35 cellular contexts compared by ENCODE assay signal in genomic region chr13:70571221-70571620, GRCh38.
A peak's percentile ranks its signal among the peaks of the same experiment; 100 is the strongest.
DNase-seq lines count a peak whose midpoint lies in the region; ATAC-seq, FAIRE-seq and TF ChIP-seq lines count a peak whose summit lies in the region.
"Had no signal": no experiment of that assay in that cellular context is flagged by ENCODE, and none has a peak within 500 bp of the region (broad histone marks: within the 10 kb centered on the region; RNA-seq: fewer than 3 reads in every experiment).

No MANE protein-coding gene starts in this region.

- H3K4ac ChIP-seq in neuronal stem cell (ENCODE audit: low read length) = no peak overlapping the region
- no peak overlapping the region for H3K4ac ChIP-seq in mesenchymal stem cell (ENCODE audit: low read depth in 1 of 2, low read length in 2 of 2)

- in situ Hi-C loops in HepG2 (cut with HindIII; ENCODE audit: extremely low pct_ligation_motif_present, low pct_unique_long_range_greater_than_20kb) = loop anchor here (25.0 kb wide), 2 partner anchors 484 to 1034 kb away; no protein-coding TSS in a partner anchor

- DNase-seq in left lobe of liver (ENCODE audit: low spot score) (no peak), HepG2 (ENCODE audit: low spot score) (no peak), small intestine (peak; percentile 9), neuronal stem cell (ENCODE audit: low spot score) (no peak), foreskin fibroblast (no peak), mesenchymal stem cell (no peak), mucosa of gallbladder (ENCODE audit: low spot score) (no peak)
- DNase-seq: 8988T; ACHN; AML-193; BE2C; C1 segment of cervical spinal cord; Caco-2; Calu3; CD4-positive, alpha-beta memory T cell; CD4-positive, alpha-beta T cell; CD4-positive, CD25-positive, alpha-beta regulatory T cell; CD8-positive, alpha-beta memory T cell; CD8-positive, alpha-beta T cell; COR-L47; DMS 273 treated with DMSO at 0.1 percent for 48 hours; DMS153; DMS53; DMS79; DMS79 treated with DMSO at 0.1 percent for 48 hours; DND-41; EL had no signal

- no TSS peak for BruUV-seq in HepG2 (replicated peaks; lab: Mats Ljungman, UMichigan)

- H3K18ac ChIP-seq in neuronal stem cell (ENCODE audit: low read length) (no peak overlapping the region), mesenchymal stem cell (ENCODE audit: low read depth in 1 of 2, low read length in 2 of 2) (no peak overlapping the region)

- H3K9ac ChIP-seq in HepG2 (ENCODE audit: insufficient read depth, low read depth, low read length) = no peak overlapping the region
- H3K9ac ChIP-seq in liver (ENCODE audit: low read depth in 1 of 2, low read length in 2 of 2) = no peak overlapping the region
- H3K9ac ChIP-seq in neuronal stem cell (ENCODE audit: low read depth, low read length, poor library complexity) = no peak overlapping the region
- no peak overlapping the region for H3K9ac ChIP-seq in mesenchymal stem cell (ENCODE audit: low read length)
- H3K9ac ChIP-seq: BLaER1; BLaER1 treated with 17β-estradiol and CSF1 and Interleukin-3, amounts not matched to agents 10 nM and 100 nM had no signal

- no peaks in the 10 kb centered on the region for H3K79me2 ChIP-seq in HepG2 (ENCODE audit: insufficient read depth, low read length)

- no peak for TF ChIP-seq POLR2A in HepG2 (IDR thresholded peaks at IDR 0.05; ENCODE audit: insufficient read depth in 1 of 2, low read depth in 2 of 2, low read length in 2 of 2)

- H2BK12ac ChIP-seq in neuronal stem cell (ENCODE audit: low read length) = no peak overlapping the region
- H2BK12ac ChIP-seq in mesenchymal stem cell (ENCODE audit: low read length in 2 of 2) = no peak overlapping the region

- intact Hi-C loops in HepG2 (cut with micrococcal nuclease; ENCODE audit: unreplicated experiment) = no loop called here

- H3K27me3 ChIP-seq in HepG2 (ENCODE audit: control insufficient read depth in 1 of 2, insufficient read depth in 2 of 2, low read length in 2 of 2) (no peaks in the 10 kb centered on the region; a peak in 1 of 5 replicates), liver (ENCODE audit: control insufficient read depth in 4 of 4, insufficient read depth in 4 of 4, low read length in 3 of 4) (no peaks in the 10 kb centered on the region), small intestine (ENCODE audit: control insufficient read depth in 2 of 2, insufficient read depth in 2 of 2, low read length in 2 of 2) (no peaks in the 10 kb centered on the region), neuronal stem cell (ENCODE audit: control insufficient read depth in 3 of 3, insufficient read depth in 3 of 3, low read depth in 1 of 3, low read length in 3 of 3) (no peaks in the 10 kb centered on the region), mesenchymal stem cell (ENCODE audit: control insufficient read depth in 1 of 2, insufficient read depth in 1 of 2, low read length in 2 of 2) (no peaks in the 10 kb centered on the region)
- H3K27me3 ChIP-seq: BE2C; BLaER1; BLaER1 treated with 17β-estradiol and CSF1 and Interleukin-3, amounts not matched to agents 10 nM and 100 nM had no signal

- H3K4me3 ChIP-seq in HepG2 (replicated peaks in 1 of 3; ENCODE audit: insufficient read depth in 1 of 3, low read depth in 2 of 3, low read length in 3 of 3) (no peak overlapping the region), liver (ENCODE audit: low read depth in 1 of 3, low read length in 3 of 3) (no peak overlapping the region), small intestine (ENCODE audit: low read depth in 1 of 2, low read length in 2 of 2) (no peak overlapping the region), neuronal stem cell (ENCODE audit: low read length in 2 of 2) (no peak overlapping the region), foreskin fibroblast (ENCODE audit: low read depth in 1 of 2, low read length in 2 of 2) (no peak overlapping the region), mesenchymal stem cell (ENCODE audit: insufficient read depth in 1 of 2, low read depth in 1 of 2, low read length in 2 of 2) (no peak overlapping the region)
- H3K4me3 ChIP-seq: A549; BLaER1; BLaER1 treated with 17β-estradiol and CSF1 and Interleukin-3, amounts not matched to agents 10 nM and 100 nM had no signal

- H3K23ac ChIP-seq in neuronal stem cell (ENCODE audit: low read depth, low read length, poor library complexity) = no peak overlapping the region
- H3K23ac ChIP-seq in mesenchymal stem cell (ENCODE audit: low read length in 2 of 2) = no peak overlapping the region

- no peak for TF ChIP-seq RAD21 in HepG2 (CRISPR knock-in tag; IDR thresholded peaks at IDR 0.05)
- TF ChIP-seq RAD21 in liver (IDR thresholded peaks at IDR 0.05) = no peak

- ATAC-seq in left lobe of liver (peak; percentile 25), HepG2 (no peak)
- ATAC-seq: A549; CD8-positive, alpha-beta T cell had no signal

- H4K8ac ChIP-seq in neuronal stem cell (ENCODE audit: low read depth, low read length) (no peak overlapping the region), mesenchymal stem cell (ENCODE audit: low read length) (no peak overlapping the region)

- FAIRE-seq in HepG2 (lab: Jason Lieb, UNC) = no peak
- FAIRE-seq in small intestine (lab: Jason Lieb, UNC) = no peak
- FAIRE-seq: A204.1, A549, D721Med had no signal

- H2BK5ac ChIP-seq in neuronal stem cell (ENCODE audit: low read length) (no peak overlapping the region), mesenchymal stem cell (ENCODE audit: low read depth, low read length, poor library complexity, severe bottlenecking) (no peak overlapping the region)

- H3K9me3 ChIP-seq in HepG2 (ENCODE audit: low read length) (no peaks in the 10 kb centered on the region), liver (ENCODE audit: control insufficient read depth in 4 of 4, low read length in 3 of 4) (no peaks in the 10 kb centered on the region), small intestine (ENCODE audit: control insufficient read depth, low read depth) (no peaks in the 10 kb centered on the region), neuronal stem cell (replicated peaks in 1 of 2; ENCODE audit: control insufficient read depth in 2 of 2, insufficient read depth in 1 of 2, low read depth in 1 of 2, low read length in 2 of 2) (peaks cover 0 to 4% of the 10 kb centered on the region in 2 donors), mesenchymal stem cell (ENCODE audit: control insufficient read depth, low read length) (no peaks in the 10 kb centered on the region)
- H3K9me3 ChIP-seq: A549; BE2C; BLaER1; BLaER1 treated with 17β-estradiol and CSF1 and Interleukin-3, amounts not matched to agents 10 nM and 100 nM; Caco-2 had no signal

- no peak for TF ChIP-seq EP300 in HepG2 (IDR thresholded peaks at IDR 0.05; ENCODE audit: low read depth in 2 of 2, low read length in 2 of 2)
- no peak for TF ChIP-seq EP300 in HepG2 (CRISPR knock-in tag; IDR thresholded peaks at IDR 0.05; ENCODE audit: borderline replicate concordance)

- H3K14ac ChIP-seq in neuronal stem cell (ENCODE audit: low read length) (no peak overlapping the region), mesenchymal stem cell (ENCODE audit: low read length in 2 of 2) (no peak overlapping the region)

- H2AFZ ChIP-seq in HepG2 (ENCODE audit: low read length) (no peak overlapping the region), neuronal stem cell (ENCODE audit: low read length) (no peak overlapping the region), mesenchymal stem cell (ENCODE audit: low read depth, low read length) (no peak overlapping the region)

- 2% methylated on average over 3 of the region's 3 CpGs for WGBS in HepG2 (ENCODE audit: low lambda C conversion rate)
- WGBS in liver = 69% methylated on average over 3 of the region's 3 CpGs
- 40 to 77% (median 61%) methylated on average over 3 of the region's 3 CpGs for WGBS in small intestine, 3 donors
- WGBS in neuronal stem cell (ENCODE audit: extremely low coverage in 2 of 2, insufficient read length in 2 of 2, insufficient replicate concordance in 1 of 2), 2 donors = no CpG with 5 or more reads among the region's 3 CpGs
- 95% methylated on average over 3 of the region's 3 CpGs for WGBS in mesenchymal stem cell

- H3K4me1 ChIP-seq in HepG2 (ENCODE audit: insufficient read depth, low read length) (no peaks in the 10 kb centered on the region), liver (ENCODE audit: control insufficient read depth in 4 of 4, insufficient read depth in 4 of 4, low read length in 3 of 4) (no peaks in the 10 kb centered on the region), small intestine (ENCODE audit: control insufficient read depth in 2 of 2, insufficient read depth in 1 of 2, low read depth in 1 of 2, low read length in 1 of 2) (no peaks in the 10 kb centered on the region), neuronal stem cell (ENCODE audit: control insufficient read depth in 2 of 2, insufficient read depth in 1 of 2, low read depth in 1 of 2, low read length in 2 of 2) (no peaks in the 10 kb centered on the region), mesenchymal stem cell (ENCODE audit: control insufficient read depth, insufficient read depth, low read depth, low read length) (no peaks in the 10 kb centered on the region)
- H3K4me1 ChIP-seq: A549; BE2C; BLaER1; BLaER1 treated with 17β-estradiol and CSF1 and Interleukin-3, amounts not matched to agents 10 nM and 100 nM; Caco-2 had no signal

- H3K4me2 ChIP-seq in HepG2 (ENCODE audit: low read depth, low read length) = no peak overlapping the region
- no peak overlapping the region for H3K4me2 ChIP-seq in neuronal stem cell (ENCODE audit: insufficient read depth, low read length, poor library complexity, severe bottlenecking)
- no peak overlapping the region for H3K4me2 ChIP-seq in mesenchymal stem cell (ENCODE audit: low read length, poor library complexity, severe bottlenecking)
- H3K4me2 ChIP-seq: A549; BLaER1; BLaER1 treated with 17β-estradiol and CSF1 and Interleukin-3, amounts not matched to agents 10 nM and 100 nM had no signal

- no peaks in the 10 kb centered on the region for H4K20me1 ChIP-seq in HepG2 (ENCODE audit: insufficient read depth, low read length)
- H4K20me1 ChIP-seq: BLaER1; BLaER1 treated with 17β-estradiol and CSF1 and Interleukin-3, amounts not matched to agents 10 nM and 100 nM had no signal

- CTCF ChIA-PET in HepG2 (lab: Yijun Ruan, JAX; ENCODE audit: low intra/inter-chr PET ratio, low total read pairs) = no interaction called here

- no peaks in the 10 kb centered on the region for H3K36me3 ChIP-seq in HepG2 (replicated peaks in 1 of 2; ENCODE audit: control insufficient read depth in 1 of 2, insufficient read depth in 2 of 2, low read length in 2 of 2)
- no peaks in the 10 kb centered on the region for H3K36me3 ChIP-seq in liver (ENCODE audit: control insufficient read depth in 4 of 4, insufficient read depth in 3 of 4, low read depth in 1 of 4, low read length in 3 of 4)
- H3K36me3 ChIP-seq in small intestine (ENCODE audit: control insufficient read depth in 2 of 2, insufficient read depth in 2 of 2, low read length in 2 of 2) = no peaks in the 10 kb centered on the region
- H3K36me3 ChIP-seq in neuronal stem cell (replicated peaks in 1 of 2; ENCODE audit: control insufficient read depth in 2 of 2, insufficient read depth in 2 of 2, low read length in 2 of 2) = no peaks in the 10 kb centered on the region
- no peaks in the 10 kb centered on the region for H3K36me3 ChIP-seq in mesenchymal stem cell (ENCODE audit: control insufficient read depth in 1 of 2, insufficient read depth in 2 of 2, low read depth in 1 of 2, low read length in 2 of 2)
- H3K36me3 ChIP-seq: BE2C; BLaER1; BLaER1 treated with 17β-estradiol and CSF1 and Interleukin-3, amounts not matched to agents 10 nM and 100 nM had no signal

- no peak overlapping the region for H2AK5ac ChIP-seq in neuronal stem cell (ENCODE audit: low read depth, low read length)
- H2AK5ac ChIP-seq in mesenchymal stem cell (ENCODE audit: low read length, severe bottlenecking) = no peak overlapping the region

- H3K79me1 ChIP-seq in neuronal stem cell (ENCODE audit: low read depth, low read length) (no peaks in the 10 kb centered on the region), mesenchymal stem cell (replicated peaks; ENCODE audit: low read length, poor library complexity, severe bottlenecking) (no peaks in the 10 kb centered on the region)

- H2BK120ac ChIP-seq in neuronal stem cell (ENCODE audit: low read depth, low read length) (no peak overlapping the region), mesenchymal stem cell (ENCODE audit: low read depth, low read length) (no peak overlapping the region)

- POLR2A ChIA-PET in HepG2 (lab: Yijun Ruan, JAX) = no interaction called here

- TF ChIP-seq CTCF in HepG2 (CRISPR knock-in tag; IDR thresholded peaks at IDR 0.05) (no peak), liver (IDR thresholded peaks at IDR 0.05; ENCODE audit: low read depth, low read length, missing input control) (no peak), foreskin fibroblast (IDR thresholded peaks at IDR 0.05; ENCODE audit: low read depth, low read length) (no peak)

- H3K27ac ChIP-seq in HepG2 (ENCODE audit: extremely low read length, insufficient read depth, low read length) = no peak overlapping the region
- H3K27ac ChIP-seq in liver (ENCODE audit: low read depth in 1 of 2, low read length in 2 of 2) = no peak overlapping the region
- H3K27ac ChIP-seq in small intestine (ENCODE audit: low read depth in 1 of 2, low read length in 1 of 2) = no peak overlapping the region
- no peak overlapping the region for H3K27ac ChIP-seq in neuronal stem cell (replicated peaks; ENCODE audit: low read length)
- no peak overlapping the region for H3K27ac ChIP-seq in mesenchymal stem cell (ENCODE audit: low read length, poor library complexity, severe bottlenecking)
- H3K27ac ChIP-seq: 22Rv1; A549; BLaER1; BLaER1 treated with 17β-estradiol and CSF1 and Interleukin-3, amounts not matched to agents 10 nM and 100 nM; C4-2B had no signal

- H2BK15ac ChIP-seq in neuronal stem cell (ENCODE audit: low read length) (no peak overlapping the region), mesenchymal stem cell (ENCODE audit: low read depth, poor library complexity, severe bottlenecking) (no peak overlapping the region)

- H4K91ac ChIP-seq in neuronal stem cell (ENCODE audit: low read depth, low read length, poor library complexity) = no peak overlapping the region
- no peak overlapping the region for H4K91ac ChIP-seq in mesenchymal stem cell (ENCODE audit: low read length)
